ENCODE assay signal across 15 cellular contexts in the genomic region with DNA sequence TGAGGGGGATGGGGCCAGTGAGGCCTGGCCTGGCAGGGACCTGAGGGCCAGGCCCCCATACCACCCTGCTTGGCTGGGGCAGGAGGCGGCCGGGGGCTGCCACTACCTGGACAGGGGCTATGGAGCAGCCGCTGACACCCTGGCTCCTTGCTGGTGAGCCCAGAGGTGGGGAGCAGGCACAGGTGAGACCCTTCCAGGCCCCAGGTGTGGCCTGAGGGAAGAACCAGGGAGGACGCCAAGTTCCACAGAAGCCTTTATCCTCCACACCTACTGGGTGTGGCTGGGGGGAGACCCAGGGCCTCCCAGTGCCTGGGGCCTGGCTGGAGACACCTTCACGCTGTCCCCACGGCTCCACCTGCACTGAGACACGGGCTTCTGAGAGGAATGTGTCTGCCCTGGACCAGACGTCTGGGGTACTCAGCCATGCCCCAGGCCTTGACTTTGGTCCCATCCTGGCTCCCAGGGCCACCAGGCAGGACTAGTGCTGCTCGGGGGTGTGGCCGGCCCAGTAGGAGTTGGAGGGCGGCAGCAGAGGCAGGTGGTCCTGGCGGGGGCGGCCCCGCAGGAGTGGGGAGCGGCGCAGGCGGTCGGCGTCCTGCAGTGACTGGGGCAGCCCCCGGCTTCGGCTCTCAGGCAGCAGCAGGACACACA. TPM values are rescaled to one million over a fixed set of nuclear protein-coding genes. Genes with fewer than 3 reads are reported as not detected.
"Had no signal": no experiment of that assay in that cellular context is flagged by ENCODE, and none has a peak within 500 bp of the region (broad histone marks: within the 10 kb centered on the region; RNA-seq: fewer than 3 reads in every experiment).

No MANE protein-coding gene starts in this region.

- H3K4me3 Mint-ChIP-seq: activated naive CD4-positive, alpha-beta T cell treated with anti-CD3 and anti-CD28 coated beads, Interleukin-2, amount 10 ng/mL, durations not matched to agents 7 days and 5 days; naive thymus-derived CD4-positive, alpha-beta T cell; stimulated activated naive CD8-positive, alpha-beta T cell treated with anti-CD3 and anti-CD28 coated beads, Interleukin-15, amount 100 ng/mL, for 72 hours; T-helper 2 cell treated with Interferon-gamma antibody and Interleukin-4, amounts not matched to agents 5 μg/mL and 100 μg/mL, for 36 hours; type B pancreatic cell had no signal

- H3K4me3 ChIP-seq: right atrium auricular region had no signal

- H3K27ac ChIP-seq: right atrium auricular region had no signal

- H3K9me3 Mint-ChIP-seq: activated T-helper 2 cell treated with anti-CD3 and anti-CD28 coated beads, Interferon-gamma antibody, Interleukin-2, Interleukin-4, amounts not matched to agents 10 μg/mL and 5 μg/mL and 100 μg/mL, durations not matched to agents 14 hours and 24 hours and 36 hours; naive thymus-derived CD4-positive, alpha-beta T cell; stimulated activated naive CD8-positive, alpha-beta T cell treated with anti-CD3 and anti-CD28 coated beads, Interleukin-15, amount 100 ng/mL, for 72 hours; T-helper 2 cell treated with Interferon-gamma antibody and Interleukin-4, amounts not matched to agents 5 μg/mL and 100 μg/mL, for 36 hours; type B pancreatic cell had no signal

- FAIRE-seq: small intestine had no signal

- H3K27ac Mint-ChIP-seq: activated naive CD4-positive, alpha-beta T cell treated with anti-CD3 and anti-CD28 coated beads, Interleukin-2, amount 10 ng/mL, durations not matched to agents 7 days and 5 days; activated T-helper 2 cell treated with anti-CD3 and anti-CD28 coated beads, Interferon-gamma antibody, Interleukin-2, Interleukin-4, amounts not matched to agents 10 μg/mL and 5 μg/mL and 100 μg/mL, durations not matched to agents 14 hours and 24 hours and 36 hours; naive thymus-derived CD4-positive, alpha-beta T cell; stimulated activated naive CD8-positive, alpha-beta T cell treated with anti-CD3 and anti-CD28 coated beads, Interleukin-15, amount 100 ng/mL, for 72 hours; T-helper 2 cell treated with Interferon-gamma antibody and Interleukin-4, amounts not matched to agents 5 μg/mL and 100 μg/mL, for 36 hours; type B pancreatic cell had no signal

- DNase-seq: activated naive CD4-positive, alpha-beta T cell treated with anti-CD3 and anti-CD28 coated beads, Interleukin-2, amount 10 ng/mL, durations not matched to agents 7 days and 5 days; activated T-cell treated with anti-CD3 and anti-CD28 coated beads, Interleukin-2, amount 50 U/mL, for 1 hour; cortex of kidney; effector CD8-positive, alpha-beta T cell; foreskin melanocyte; naive thymus-derived CD4-positive, alpha-beta T cell; small intestine had no signal

- H3K36me3 ChIP-seq: right atrium auricular region had no signal

- H3K36me3 Mint-ChIP-seq: activated naive CD4-positive, alpha-beta T cell treated with anti-CD3 and anti-CD28 coated beads, Interleukin-2, amount 10 ng/mL, durations not matched to agents 7 days and 5 days; naive thymus-derived CD4-positive, alpha-beta T cell; type B pancreatic cell had no signal

- H3K9me3 ChIP-seq: right atrium auricular region had no signal

- ATAC-seq: left lobe of liver; naive thymus-derived CD4-positive, alpha-beta T cell; stimulated activated naive CD8-positive, alpha-beta T cell treated with anti-CD3 and anti-CD28 coated beads, Interleukin-15, amount 100 ng/mL, for 72 hours had no signal

RNA-seq across cellular contexts. Expression of gene SLC22A31, which starts 4.7 kb away (rescaled TPM):
- total RNA-seq: mononuclear cell, temporal lobe had no signal

RNA-seq across cellular contexts. Expression of gene CDH15, which starts 24.1 kb away (rescaled TPM):
- total RNA-seq: activated T-helper 2 cell treated with anti-CD3 and anti-CD28 coated beads, Interferon-gamma antibody, Interleukin-2, Interleukin-4, amounts not matched to agents 10 μg/mL and 5 μg/mL and 100 μg/mL, durations not matched to agents 14 hours and 24 hours and 36 hours; mononuclear cell; naive thymus-derived CD4-positive, alpha-beta T cell; right atrium auricular region had no signal
- polyA plus RNA-seq: naive thymus-derived CD4-positive, alpha-beta T cell had no signal
